ENCODE assay signal across 1 cellular context in the genomic region with DNA sequence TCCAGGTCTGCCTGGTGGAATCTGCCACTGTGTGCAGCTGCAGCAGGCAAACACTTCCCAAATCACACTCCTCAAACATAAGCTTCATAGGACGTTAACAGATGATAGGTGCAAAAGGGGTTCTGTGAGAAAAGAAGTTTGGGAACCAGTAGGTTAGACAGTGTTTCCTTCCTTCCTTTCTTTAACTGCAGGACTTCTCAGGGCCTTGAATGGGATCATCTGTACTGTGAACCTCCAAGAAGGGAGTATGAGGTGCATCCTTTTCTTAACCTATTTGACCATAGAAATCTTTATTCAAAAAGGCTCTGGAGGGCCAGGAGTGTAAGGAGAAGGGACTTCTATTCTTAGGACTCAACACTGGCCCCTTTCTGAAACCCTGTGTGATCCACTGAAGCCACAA.
TF ChIP-seq lines count a peak whose summit lies in the region.

No MANE protein-coding gene starts in this region.

TF ChIP-seq in IMR-90, 13 proteins besides CTCF, POLR2A, EP300 and RAD21 (continued from another document):
- TF ChIP-seq, protein P1, sequence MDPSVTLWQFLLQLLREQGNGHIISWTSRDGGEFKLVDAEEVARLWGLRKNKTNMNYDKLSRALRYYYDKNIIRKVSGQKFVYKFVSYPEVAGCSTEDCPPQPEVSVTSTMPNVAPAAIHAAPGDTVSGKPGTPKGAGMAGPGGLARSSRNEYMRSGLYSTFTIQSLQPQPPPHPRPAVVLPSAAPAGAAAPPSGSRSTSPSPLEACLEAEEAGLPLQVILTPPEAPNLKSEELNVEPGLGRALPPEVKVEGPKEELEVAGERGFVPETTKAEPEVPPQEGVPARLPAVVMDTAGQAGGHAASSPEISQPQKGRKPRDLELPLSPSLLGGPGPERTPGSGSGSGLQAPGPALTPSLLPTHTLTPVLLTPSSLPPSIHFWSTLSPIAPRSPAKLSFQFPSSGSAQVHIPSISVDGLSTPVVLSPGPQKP (IDR thresholded peaks at IDR 0.05; ENCODE audit: borderline replicate concordance, low read depth, low read length) = no peak
- TF ChIP-seq MAFK (IDR thresholded peaks at IDR 0.05; ENCODE audit: low read depth, low read length) = no peak
- TF ChIP-seq MAZ (IDR thresholded peaks at IDR 0.05; ENCODE audit: borderline replicate concordance, low read depth, low read length) = no peak
- TF ChIP-seq CHD1 (IDR thresholded peaks at IDR 0.05; ENCODE audit: low read depth, low read length) = no peak
- no peak for TF ChIP-seq FOS (IDR thresholded peaks at IDR 0.05; ENCODE audit: low read depth, low read length)
- no peak for TF ChIP-seq CEBPB (IDR thresholded peaks at IDR 0.05; ENCODE audit: low read depth, low read length)
- no peak for TF ChIP-seq BHLHE40 (IDR thresholded peaks at IDR 0.05; ENCODE audit: low read depth, low read length)
